Comparison of ENCODE assay signal across 1 cellular context in genomic region chr7:94004024-94004945, GRCh38.
TF ChIP-seq lines count a peak whose summit lies in the region.

Gene BET1, minus strand, starts transcription at chr7:94004355. Its CDS starts 139 bp downstream, at chr7:94004216.

TF ChIP-seq in HepG2, 621 proteins besides CTCF, POLR2A, EP300 and RAD21 (continued from another document and continues in another):
- no peak for TF ChIP-seq BCLAF1 (IDR thresholded peaks at IDR 0.05)
- TF ChIP-seq ZNF883 (CRISPR knock-in tag; IDR thresholded peaks at IDR 0.05; ENCODE audit: not compliant biosample characterization) = peak; percentile 43
- no peak for TF ChIP-seq ZBTB7A (CRISPR knock-in tag; IDR thresholded peaks at IDR 0.05)
- TF ChIP-seq ZNF547 (CRISPR knock-in tag; IDR thresholded peaks at IDR 0.05) = peak; percentile 70
- TF ChIP-seq ZFP36 (IDR thresholded peaks at IDR 0.05; ENCODE audit: borderline replicate concordance, low read depth, low read length, partially characterized antibody) = no peak
- TF ChIP-seq POGZ (CRISPR knock-in tag; IDR thresholded peaks at IDR 0.05) = peak; percentile 92
- no peak for TF ChIP-seq RORA (CRISPR knock-in tag; IDR thresholded peaks at IDR 0.05)
- no peak for TF ChIP-seq ZNF710 (CRISPR knock-in tag; IDR thresholded peaks at IDR 0.05; ENCODE audit: borderline replicate concordance)
- no peak for TF ChIP-seq ZFP82 (CRISPR knock-in tag; IDR thresholded peaks at IDR 0.05; ENCODE audit: borderline replicate concordance)
- TF ChIP-seq ZNF879 (CRISPR knock-in tag; IDR thresholded peaks at IDR 0.05) = no peak
- no peak for TF ChIP-seq CBFB (CRISPR knock-in tag; IDR thresholded peaks at IDR 0.05)
- no peak for TF ChIP-seq KLF11 (CRISPR knock-in tag; IDR thresholded peaks at IDR 0.05)
- TF ChIP-seq MXI1 (IDR thresholded peaks at IDR 0.05; ENCODE audit: borderline replicate concordance, low read depth, low read length) = peak; percentile 76; the same call in 1 of the 3 replicates
- TF ChIP-seq ZBTB33 (CRISPR knock-in tag; IDR thresholded peaks at IDR 0.05) = no peak
- TF ChIP-seq NR2F2 (IDR thresholded peaks at IDR 0.05; ENCODE audit: borderline replicate concordance, low read depth) = no peak
- TF ChIP-seq STAG1 (CRISPR knock-in tag; IDR thresholded peaks at IDR 0.05) = no peak
- peak; percentile 92 for TF ChIP-seq HOXA3 (CRISPR knock-in tag; IDR thresholded peaks at IDR 0.05)
- peak; percentile 82; the same call in 1 of the 2 replicates for TF ChIP-seq ZNF788 (CRISPR knock-in tag; IDR thresholded peaks at IDR 0.05; ENCODE audit: borderline replicate concordance)
- no peak for TF ChIP-seq NFRKB (IDR thresholded peaks at IDR 0.05)
- TF ChIP-seq ZNF75D (CRISPR knock-in tag; IDR thresholded peaks at IDR 0.05; ENCODE audit: borderline replicate concordance) = no peak
- TF ChIP-seq HOXD1 (CRISPR knock-in tag; IDR thresholded peaks at IDR 0.05) = 0 out of 2 replicates have a peak, but pooled peaks have one; percentile 9
- TF ChIP-seq ZNF878 (CRISPR knock-in tag; IDR thresholded peaks at IDR 0.05) = no peak
- no peak for TF ChIP-seq ESRRA (CRISPR knock-in tag; IDR thresholded peaks at IDR 0.05; ENCODE audit: low read depth)
- TF ChIP-seq SP4 (CRISPR knock-in tag; IDR thresholded peaks at IDR 0.05) = peak; percentile 50
- TF ChIP-seq ZNF770 (CRISPR knock-in tag; IDR thresholded peaks at IDR 0.05) = no peak
- 0 out of 2 replicates have a peak, but pooled peaks have one; percentile 33 for TF ChIP-seq ZNF225 (CRISPR knock-in tag; IDR thresholded peaks at IDR 0.05)
- TF ChIP-seq MEIS2 (CRISPR knock-in tag; IDR thresholded peaks at IDR 0.05) = no peak
- peak; percentile 89 for TF ChIP-seq DRAP1 (CRISPR knock-in tag; IDR thresholded peaks at IDR 0.05)
- TF ChIP-seq ZNF350 (CRISPR knock-in tag; IDR thresholded peaks at IDR 0.05; ENCODE audit: borderline replicate concordance, low read depth) = peak; percentile 90
- TF ChIP-seq LRRFIP1 (CRISPR knock-in tag; conservative IDR thresholded peaks at IDR 0.05) = no peak
- no peak for TF ChIP-seq ETS1 (CRISPR knock-in tag; IDR thresholded peaks at IDR 0.05)
- no peak for TF ChIP-seq AKAP8 (CRISPR knock-in tag; IDR thresholded peaks at IDR 0.05)
- TF ChIP-seq ZNF550 (CRISPR knock-in tag; IDR thresholded peaks at IDR 0.05; ENCODE audit: borderline replicate concordance) = no peak
- TF ChIP-seq ZNF160 (CRISPR knock-in tag; IDR thresholded peaks at IDR 0.05) = no peak; the same call in 1 of the 2 replicates
- peak; percentile 12; the same call in 1 of the 2 replicates for TF ChIP-seq ISX (CRISPR knock-in tag; conservative IDR thresholded peaks at IDR 0.05)
- TF ChIP-seq FIP1L1 (IDR thresholded peaks at IDR 0.05; ENCODE audit: borderline replicate concordance, insufficient read depth, low read depth, low read length) = no peak
- no peak for TF ChIP-seq ZBTB14 (CRISPR knock-in tag; IDR thresholded peaks at IDR 0.05)
- TF ChIP-seq ZNF687 (CRISPR knock-in tag; IDR thresholded peaks at IDR 0.05) = peak; percentile 77
- TF ChIP-seq ZBTB2 (CRISPR knock-in tag; IDR thresholded peaks at IDR 0.05; ENCODE audit: low read depth) = no peak
- no peak for TF ChIP-seq ZFP36L2 (CRISPR knock-in tag; IDR thresholded peaks at IDR 0.05)
- TF ChIP-seq ZEB1 (IDR thresholded peaks at IDR 0.05; ENCODE audit: insufficient replicate concordance, low read depth) = no peak
- 0 out of 2 replicates have a peak, but pooled peaks have one; percentile 36 for TF ChIP-seq NAIF1 (CRISPR knock-in tag; IDR thresholded peaks at IDR 0.05; ENCODE audit: borderline replicate concordance)
- peak; percentile 91 for TF ChIP-seq NFYC (CRISPR knock-in tag; IDR thresholded peaks at IDR 0.05)
